ENCODE assay signal across 34 cellular contexts in the genomic region with DNA sequence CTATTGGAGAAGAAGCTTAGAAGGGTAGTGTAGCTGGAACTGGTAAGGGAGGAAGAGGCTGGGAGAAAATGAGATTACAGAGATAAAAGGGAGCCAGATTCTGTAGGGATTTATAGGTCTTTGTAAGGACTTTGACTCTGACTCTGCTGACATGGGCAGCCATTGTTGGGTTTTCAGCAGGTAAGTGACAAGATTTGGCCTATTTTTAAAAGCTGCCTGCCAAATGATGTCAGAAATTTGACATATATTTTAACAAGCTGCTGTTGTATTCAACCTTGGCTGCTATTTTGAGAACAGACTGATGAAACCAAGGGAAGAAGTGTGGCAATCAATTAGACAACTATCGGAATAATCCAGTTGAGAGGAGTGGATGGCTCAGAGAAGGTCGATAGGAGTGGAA. TPM values are rescaled to one million over a fixed set of nuclear protein-coding genes. Genes with fewer than 3 reads are reported as not detected.
DNase-seq lines count a peak whose midpoint lies in the region; ATAC-seq and TF ChIP-seq lines count a peak whose summit lies in the region.
"Had no signal": no experiment of that assay in that cellular context is flagged by ENCODE, and none has a peak within 500 bp of the region (broad histone marks: within the 10 kb centered on the region; RNA-seq: fewer than 3 reads in every experiment).

No MANE protein-coding gene starts in this region.

- intact Hi-C loops in dorsolateral prefrontal cortex (cut with DNase I) = no loop called here

- no peak for ATAC-seq in GM18861 (IDR thresholded peaks at IDR 0.05; ENCODE audit: unreplicated experiment)
- ATAC-seq: A549; CD8-positive, alpha-beta T cell had no signal

- no peak overlapping the region for H3K4me3 ChIP-seq in fibroblast of the aortic adventitia (ENCODE audit: low read depth, low read length)
- no peak overlapping the region for H3K4me3 ChIP-seq in dorsolateral prefrontal cortex
- H3K4me3 ChIP-seq: A549; BLaER1; BLaER1 treated with 17β-estradiol and CSF1 and Interleukin-3, amounts not matched to agents 10 nM and 100 nM had no signal

- no peak overlapping the region for H3K27ac ChIP-seq in dorsolateral prefrontal cortex
- H3K27ac ChIP-seq: 22Rv1; A549; BLaER1; BLaER1 treated with 17β-estradiol and CSF1 and Interleukin-3, amounts not matched to agents 10 nM and 100 nM; C4-2B had no signal

- H3K27me3 ChIP-seq in dorsolateral prefrontal cortex = no peaks in the 10 kb centered on the region
- H3K27me3 ChIP-seq: BE2C; BLaER1; BLaER1 treated with 17β-estradiol and CSF1 and Interleukin-3, amounts not matched to agents 10 nM and 100 nM had no signal

- TF ChIP-seq CTCF in fibroblast of the aortic adventitia (IDR thresholded peaks at IDR 0.05; ENCODE audit: insufficient read depth, low read length) = no peak
- no peak for TF ChIP-seq CTCF in dorsolateral prefrontal cortex (IDR thresholded peaks at IDR 0.05 in 54 of 56, conservative IDR thresholded peaks at IDR 0.05 in 2 of 56; ENCODE audit: low read depth in 1 of 56, partially characterized antibody in 56 of 56)

- DNase-seq in NCI-H82 (lab: John Stamatoyannopoulos, UW) (peak; percentile 61), NCI-H82 treated with DMSO at 0.1 percent for 48 hours (lab: John Stamatoyannopoulos, UW; ENCODE audit: unreplicated experiment) (peak; percentile 11), fibroblast of the aortic adventitia (ENCODE audit: low read depth) (peak; percentile 11), putamen (ENCODE audit: low spot score) (peak; percentile 54), NCI-H2029 (lab: John Stamatoyannopoulos, UW) (no peak), dorsolateral prefrontal cortex (no peak), inferior parietal cortex (ENCODE audit: extremely low spot score) (no peak)
- DNase-seq: 8988T; ACHN; AML-193; BE2C; C1 segment of cervical spinal cord; Caco-2; Calu3; CD4-positive, alpha-beta memory T cell; CD4-positive, alpha-beta T cell; CD4-positive, CD25-positive, alpha-beta regulatory T cell; CD8-positive, alpha-beta memory T cell; CD8-positive, alpha-beta T cell; COR-L47; DMS 273 treated with DMSO at 0.1 percent for 48 hours; DMS153; DMS53; DMS79; DMS79 treated with DMSO at 0.1 percent for 48 hours; DND-41; EL had no signal

RNA-seq across cellular contexts. Expression of a gene that starts 56.7 kb away (rescaled TPM):
- total RNA-seq in fibroblast of the aortic adventitia (ENCODE audit: low replicate concordance) (7.4 and 12.6 TPM in 2 replicates), dorsolateral prefrontal cortex (10 to 100 TPM; 21.1 to 86.8 (median 58.6) TPM)
- total RNA-seq: B cell; CD4-positive, alpha-beta T cell; CD4-positive, CD25-positive, alpha-beta regulatory T cell; CD8-positive, alpha-beta T cell had no signal

RNA-seq across cellular contexts. Expression of a gene that starts 56.9 kb away (rescaled TPM):
- total RNA-seq in fibroblast of the aortic adventitia (ENCODE audit: low replicate concordance) (83.9 and 125 TPM in 2 replicates), dorsolateral prefrontal cortex (10 to 100 TPM; 17.9 to 67.8 (median 46.1) TPM)

Comparison
In these comparisons a context has a peak if more than half of its experiments do, and no peak if none do; other contexts are left out.
1. DNase-seq: peak in NCI-H82 (single experiment), NCI-H82 treated with DMSO at 0.1 percent for 48 hours (single experiment), fibroblast of the aortic adventitia (single experiment) and putamen (single experiment); none in NCI-H2029 (single experiment), dorsolateral prefrontal cortex (0 of 10) and inferior parietal cortex (single experiment).